Comparison of ENCODE assay signal across 23 cellular contexts in genomic region chr4:78865451-78865850, GRCh38.
A peak's percentile ranks its signal among the peaks of the same experiment; 100 is the strongest.
DNase-seq lines count a peak whose midpoint lies in the region; ATAC-seq and TF ChIP-seq lines count a peak whose summit lies in the region.
"Had no signal": no experiment of that assay in that cellular context is flagged by ENCODE, and none has a peak within 500 bp of the region (broad histone marks: within the 10 kb centered on the region; RNA-seq: fewer than 3 reads in every experiment).

No MANE protein-coding gene starts in this region.

- ATAC-seq in left lobe of liver: peak; percentile 87
- peak; percentile 55 to 84 (median 70) for ATAC-seq in right lobe of liver
- no peak for ATAC-seq in heart right ventricle
- ATAC-seq: A549 had no signal

- no peak for TF ChIP-seq POLR2A in right lobe of liver (IDR thresholded peaks at IDR 0.05)
- TF ChIP-seq POLR2A in vagina (IDR thresholded peaks at IDR 0.05): no peak

- H3K4me3 Mint-ChIP-seq in endothelial cell (ENCODE audit: unreplicated experiment): peak overlapping the region; percentile 31
- H3K4me3 Mint-ChIP-seq: CD14-positive monocyte; CD4-positive, alpha-beta T cell; CD8-positive, alpha-beta memory T cell; HFFc6 had no signal

- no peak for DNase-seq in endothelial cell (ENCODE audit: low spot score)
- no peak for DNase-seq in left lobe of liver (ENCODE audit: low spot score)
- DNase-seq in right lobe of liver: peak in 1 of 3 donors; percentile 52
- no peak for DNase-seq in NCI-H1105 treated with DMSO at 0.1 percent for 48 hours (lab: John Stamatoyannopoulos, UW)
- no peak for DNase-seq in GDM1 (lab: John Stamatoyannopoulos, UW)
- DNase-seq in vagina (ENCODE audit: extremely low spot score in 2 of 2): no peak
- DNase-seq in heart right ventricle: no peak
- DNase-seq: 8988T; ACHN; AML-193; BE2C; CD4-positive, alpha-beta T cell; CD8-positive, alpha-beta memory T cell; DMS 273 treated with DMSO at 0.1 percent for 48 hours; DMS79; EL; GF-D8; GOT3; HFFc6 had no signal

- H3K27ac ChIP-seq in right lobe of liver (peak overlapping the region in 2 of 3 donors; percentile 5 to 25), vagina (no peak overlapping the region), heart right ventricle (no peak overlapping the region)
- H3K27ac ChIP-seq: A549; BLaER1 treated with 17β-estradiol and CSF1 and Interleukin-3, amounts not matched to agents 10 nM and 100 nM had no signal

- peaks cover 4% of the 10 kb centered on the region for H3K27me3 Mint-ChIP-seq in endothelial cell (ENCODE audit: unreplicated experiment)
- H3K27me3 Mint-ChIP-seq: CD4-positive, alpha-beta T cell; CD8-positive, alpha-beta memory T cell had no signal

- no peak for TF ChIP-seq CTCF in endothelial cell (IDR thresholded peaks at IDR 0.05; ENCODE audit: unreplicated experiment)
- no peak for TF ChIP-seq CTCF in right lobe of liver (IDR thresholded peaks at IDR 0.05)
- TF ChIP-seq CTCF in vagina (IDR thresholded peaks at IDR 0.05): no peak
- TF ChIP-seq CTCF in heart right ventricle (IDR thresholded peaks at IDR 0.05): no peak

- no peaks in the 10 kb centered on the region for H3K4me1 Mint-ChIP-seq in endothelial cell (ENCODE audit: unreplicated experiment)

- H3K36me3 ChIP-seq in right lobe of liver (peaks cover 0 to 7% (median 1%) of the 10 kb centered on the region in 4 donors), vagina (peaks cover 0 to 13% of the 10 kb centered on the region in 2 donors), heart right ventricle (peaks cover 0 to 78% (median 16%) of the 10 kb centered on the region in 9 donors)
- H3K36me3 ChIP-seq: HAP-1 had no signal

- intact Hi-C loops in right lobe of liver (cut with DNase I): no loop called here
- intact Hi-C loops in vagina (cut with DNase I): loop anchor here (10.0 kb wide), 2 partner anchors 221 to 251 kb away; no protein-coding TSS in a partner anchor
- intact Hi-C loops in heart right ventricle (cut with DNase I): loop anchor here in 8 of 10 donors (2.0 to 10.0 kb wide), 6 partner anchors 221 to 911 kb away; no protein-coding TSS in a partner anchor

- no peaks in the 10 kb centered on the region for H3K27me3 ChIP-seq in right lobe of liver
- no peaks in the 10 kb centered on the region for H3K27me3 ChIP-seq in vagina
- H3K27me3 ChIP-seq in heart right ventricle: no peaks in the 10 kb centered on the region
- H3K27me3 ChIP-seq: BE2C; BLaER1 treated with 17β-estradiol and CSF1 and Interleukin-3, amounts not matched to agents 10 nM and 100 nM had no signal

- WGBS in right lobe of liver (ENCODE audit: insufficient coverage, low coverage, low lambda C conversion rate, missing lambda C conversion rate): 44% methylated on average over 2 of the region's 2 CpGs
- 93 to 94% methylated on average over 2 of the region's 2 CpGs for WGBS in heart right ventricle, 2 donors

- H3K4me1 ChIP-seq in right lobe of liver: peaks cover 0 to 10% (median 4%) of the 10 kb centered on the region in 4 donors
- H3K4me1 ChIP-seq in vagina: no peaks in the 10 kb centered on the region
- peaks cover 0 to 6% (median 0%) of the 10 kb centered on the region in 9 donors for H3K4me1 ChIP-seq in heart right ventricle
- H3K4me1 ChIP-seq: BE2C; BLaER1 treated with 17β-estradiol and CSF1 and Interleukin-3, amounts not matched to agents 10 nM and 100 nM had no signal

- H3K4me3 ChIP-seq in right lobe of liver (no peak overlapping the region), vagina (no peak overlapping the region), heart right ventricle (no peak overlapping the region)
- H3K4me3 ChIP-seq: A549; BLaER1 treated with 17β-estradiol and CSF1 and Interleukin-3, amounts not matched to agents 10 nM and 100 nM; HAP-1 had no signal

- H3K9me3 ChIP-seq in right lobe of liver (no peaks in the 10 kb centered on the region), vagina (no peaks in the 10 kb centered on the region), heart right ventricle (no peaks in the 10 kb centered on the region)
- H3K9me3 ChIP-seq: BE2C; BLaER1 treated with 17β-estradiol and CSF1 and Interleukin-3, amounts not matched to agents 10 nM and 100 nM; HAP-1 had no signal

- H3K9me3 Mint-ChIP-seq in endothelial cell (ENCODE audit: unreplicated experiment): no peaks in the 10 kb centered on the region
- H3K9me3 Mint-ChIP-seq: CD14-positive monocyte; CD4-positive, alpha-beta T cell; CD8-positive, alpha-beta memory T cell; HFFc6 had no signal

- H3K36me3 Mint-ChIP-seq in endothelial cell (ENCODE audit: low read depth, unreplicated experiment): peaks cover 42% of the 10 kb centered on the region

- no peak overlapping the region for H3K27ac Mint-ChIP-seq in endothelial cell (ENCODE audit: unreplicated experiment)
- H3K27ac Mint-ChIP-seq: CD14-positive monocyte; CD4-positive, alpha-beta T cell; CD8-positive, alpha-beta memory T cell; HFFc6 had no signal

Comparison
In these comparisons a context has a peak if more than half of its experiments do, and no peak if none do; other contexts are left out.
1. ATAC-seq: peak in left lobe of liver (single experiment) and right lobe of liver (4 of 4); none in heart right ventricle (0 of 8).
2. H3K27ac ChIP-seq: peak in right lobe of liver (2 of 3); none in vagina (single experiment) and heart right ventricle (0 of 10).
3. intact Hi-C loops: an anchor here in vagina (10.0 kb wide) and heart right ventricle (2.0 to 10.0 kb wide); none called in right lobe of liver.